Comparison of ENCODE assay signal across 33 cellular contexts in genomic region chr3:141128126-141128777, GRCh38.
"Had no signal": no experiment of that assay in that cellular context is flagged by ENCODE, and none has a peak within 500 bp of the region (broad histone marks: within the 10 kb centered on the region; RNA-seq: fewer than 3 reads in every experiment).

No MANE protein-coding gene starts in this region.

- H3K4me1 ChIP-seq: breast epithelium, esophagus squamous epithelium, left lung, lower lobe of right lung, right lobe of liver, tibial nerve had no signal

- H3K4me3 Mint-ChIP-seq: activated CD4-positive, alpha-beta memory T cell treated with anti-CD3 and anti-CD28 coated beads, Interleukin-2, amount 10 ng/mL, durations not matched to agents 7 days and 5 days; activated CD4-positive, alpha-beta T cell treated with anti-CD3 and anti-CD28 coated beads, Interleukin-2, amount 10 ng/mL, durations not matched to agents 24 days and 14 days; activated naive CD8-positive, alpha-beta T cell treated with anti-CD3 and anti-CD28 coated beads, Interleukin-2, amount 50 U/mL, for 24 hours; activated T-cell treated with anti-CD3 and anti-CD28 coated beads, Interleukin-2, amount 50 U/mL, for 4 hours; activated T-helper 17 cell treated with anti-CD3 and anti-CD28 coated beads, Interleukin-2, amount 50 U/mL, for 72 hours; dendritic cell treated with granulocyte-macrophage colony-stimulating factor and Interleukin-4, amounts not matched to agents 40 ng/mL and 50 ng/mL, for 4 days; nephron; stimulated activated naive B cell treated with anti-CD40 and anti-IgM and Interleukin-4, amounts not matched to agents 10 μg/mL and 1 μg/mL and 100 μg/mL, for 72 hours; T-helper 1 cell treated with Interleukin-12 subunit alpha and Interleukin-12 subunit beta and Interleukin-4 antibody, amounts not matched to agents 30 μg/mL and 1 μg/mL, for 36 hours had no signal

- H3K4me1 Mint-ChIP-seq: activated CD4-positive, alpha-beta memory T cell treated with anti-CD3 and anti-CD28 coated beads, Interleukin-2, amount 10 ng/mL, durations not matched to agents 7 days and 5 days; activated CD4-positive, alpha-beta T cell treated with anti-CD3 and anti-CD28 coated beads, Interleukin-2, amount 10 ng/mL, durations not matched to agents 24 days and 14 days; activated naive CD8-positive, alpha-beta T cell treated with anti-CD3 and anti-CD28 coated beads, Interleukin-2, amount 50 U/mL, for 24 hours; activated T-helper 17 cell treated with anti-CD3 and anti-CD28 coated beads, Interleukin-2, amount 50 U/mL, for 72 hours; nephron; stimulated activated naive B cell treated with anti-CD40 and anti-IgM and Interleukin-4, amounts not matched to agents 10 μg/mL and 1 μg/mL and 100 μg/mL, for 72 hours had no signal

- H3K9me3 Mint-ChIP-seq: activated CD4-positive, alpha-beta memory T cell treated with anti-CD3 and anti-CD28 coated beads, Interleukin-2, amount 10 ng/mL, durations not matched to agents 7 days and 5 days; activated CD4-positive, alpha-beta T cell treated with anti-CD3 and anti-CD28 coated beads, Interleukin-2, amount 10 ng/mL, durations not matched to agents 24 days and 14 days; activated T-cell treated with anti-CD3 and anti-CD28 coated beads, Interleukin-2, amount 50 U/mL, for 4 hours; activated T-helper 17 cell treated with anti-CD3 and anti-CD28 coated beads, Interleukin-2, amount 50 U/mL, for 72 hours; dendritic cell treated with granulocyte-macrophage colony-stimulating factor and Interleukin-4, amounts not matched to agents 40 ng/mL and 50 ng/mL, for 4 days; T-helper 1 cell treated with Interleukin-12 subunit alpha and Interleukin-12 subunit beta and Interleukin-4 antibody, amounts not matched to agents 30 μg/mL and 1 μg/mL, for 36 hours had no signal

- DNase-seq: activated CD4-positive, alpha-beta memory T cell treated with anti-CD3 and anti-CD28 coated beads, Interleukin-2, amount 10 ng/mL, durations not matched to agents 7 days and 5 days; activated CD4-positive, alpha-beta T cell treated with anti-CD3 and anti-CD28 coated beads, Interleukin-2, amount 10 ng/mL, durations not matched to agents 24 days and 14 days; activated gamma-delta T cell treated with Interleukin-2 at 50 U/mL for 16 hours; activated naive CD4-positive, alpha-beta T cell treated with anti-CD3 and anti-CD28 coated beads, Interleukin-2, amount 50 U/mL, for 16 hours; activated naive CD8-positive, alpha-beta T cell treated with anti-CD3 and anti-CD28 coated beads, Interleukin-2, amount 50 U/mL, for 24 hours; activated T-cell treated with anti-CD3 and anti-CD28 coated beads, Interleukin-2, amount 50 U/mL, for 4 hours; amygdala; central memory CD4-positive, alpha-beta T cell; effector CD4-positive, alpha-beta T cell; esophagus squamous epithelium; foreskin melanocyte; left lung; lower lobe of right lung; mesendoderm; mucosa of descending colon; occipital lobe; right lobe of liver; stimulated activated CD4-positive, alpha-beta T cell treated with anti-CD3 and anti-CD28 coated beads, Interleukin-1b, Interleukin-23, amount 100 ng/mL, for 48 hours; stimulated activated CD4-positive, alpha-beta T cell treated with anti-CD3 and anti-CD28 coated beads, Interleukin-4, amount 100 ng/mL, for 4 hours; stimulated activated CD8-positive, alpha-beta memory T cell treated with anti-CD3 and anti-CD28 coated beads, Interleukin-4, amount 100 ng/mL, for 48 hours; stimulated activated naive B cell treated with anti-CD40 and anti-IgM and Interleukin-4, amounts not matched to agents 10 μg/mL and 1 μg/mL and 100 μg/mL, for 72 hours; SW 1271; T1000; WERI-Rb-1 had no signal

- H3K27me3 Mint-ChIP-seq: dendritic cell treated with granulocyte-macrophage colony-stimulating factor and Interleukin-4, amounts not matched to agents 40 ng/mL and 50 ng/mL, for 4 days had no signal

- H3K4me3 ChIP-seq: breast epithelium, esophagus squamous epithelium, left lung, lower lobe of right lung, mucosa of descending colon, right lobe of liver, SK-N-MC, skin epidermis, tibial nerve had no signal

- H3K27me3 ChIP-seq: breast epithelium, left lung, right lobe of liver, tibial nerve had no signal

- H3K27ac Mint-ChIP-seq: activated CD4-positive, alpha-beta memory T cell treated with anti-CD3 and anti-CD28 coated beads, Interleukin-2, amount 10 ng/mL, durations not matched to agents 7 days and 5 days; activated CD4-positive, alpha-beta T cell treated with anti-CD3 and anti-CD28 coated beads, Interleukin-2, amount 10 ng/mL, durations not matched to agents 24 days and 14 days; activated naive CD8-positive, alpha-beta T cell treated with anti-CD3 and anti-CD28 coated beads, Interleukin-2, amount 50 U/mL, for 24 hours; activated T-helper 17 cell treated with anti-CD3 and anti-CD28 coated beads, Interleukin-2, amount 50 U/mL, for 72 hours; dendritic cell treated with granulocyte-macrophage colony-stimulating factor and Interleukin-4, amounts not matched to agents 40 ng/mL and 50 ng/mL, for 4 days; nephron; stimulated activated naive B cell treated with anti-CD40 and anti-IgM and Interleukin-4, amounts not matched to agents 10 μg/mL and 1 μg/mL and 100 μg/mL, for 72 hours; T-helper 1 cell treated with Interleukin-12 subunit alpha and Interleukin-12 subunit beta and Interleukin-4 antibody, amounts not matched to agents 30 μg/mL and 1 μg/mL, for 36 hours had no signal

- H3K27ac ChIP-seq: breast epithelium, esophagus squamous epithelium, left lung, lower lobe of right lung, right lobe of liver, SK-N-MC, skin epidermis, tibial nerve, WERI-Rb-1 had no signal

- ATAC-seq: activated CD4-positive, CD25-positive, alpha-beta regulatory T cell treated with anti-CD3 and anti-CD28 coated beads, Interleukin-2, amount 50 U/mL, for 24 hours; activated naive CD8-positive, alpha-beta T cell treated with anti-CD3 and anti-CD28 coated beads, Interleukin-2, amount 50 U/mL, for 24 hours; activated T-cell treated with anti-CD3 and anti-CD28 coated beads, Interleukin-2, amount 50 U/mL, for 4 hours; activated T-helper 17 cell treated with anti-CD3 and anti-CD28 coated beads, Interleukin-2, amount 50 U/mL, for 72 hours; left lung; lower lobe of right lung; mucosa of descending colon; stimulated activated naive B cell treated with anti-CD40 and anti-IgM and Interleukin-4, amounts not matched to agents 10 μg/mL and 1 μg/mL and 100 μg/mL, for 72 hours had no signal

- H3K36me3 Mint-ChIP-seq: stimulated activated naive B cell treated with anti-CD40 and anti-IgM and Interleukin-4, amounts not matched to agents 10 μg/mL and 1 μg/mL and 100 μg/mL, for 72 hours had no signal

- H3K36me3 ChIP-seq: breast epithelium, esophagus squamous epithelium, left lung, lower lobe of right lung, right lobe of liver, tibial nerve, WERI-Rb-1 had no signal

- H3K9me3 ChIP-seq: breast epithelium, esophagus squamous epithelium, left lung, lower lobe of right lung, mucosa of descending colon, right lobe of liver had no signal
